In the genomic region with DNA sequence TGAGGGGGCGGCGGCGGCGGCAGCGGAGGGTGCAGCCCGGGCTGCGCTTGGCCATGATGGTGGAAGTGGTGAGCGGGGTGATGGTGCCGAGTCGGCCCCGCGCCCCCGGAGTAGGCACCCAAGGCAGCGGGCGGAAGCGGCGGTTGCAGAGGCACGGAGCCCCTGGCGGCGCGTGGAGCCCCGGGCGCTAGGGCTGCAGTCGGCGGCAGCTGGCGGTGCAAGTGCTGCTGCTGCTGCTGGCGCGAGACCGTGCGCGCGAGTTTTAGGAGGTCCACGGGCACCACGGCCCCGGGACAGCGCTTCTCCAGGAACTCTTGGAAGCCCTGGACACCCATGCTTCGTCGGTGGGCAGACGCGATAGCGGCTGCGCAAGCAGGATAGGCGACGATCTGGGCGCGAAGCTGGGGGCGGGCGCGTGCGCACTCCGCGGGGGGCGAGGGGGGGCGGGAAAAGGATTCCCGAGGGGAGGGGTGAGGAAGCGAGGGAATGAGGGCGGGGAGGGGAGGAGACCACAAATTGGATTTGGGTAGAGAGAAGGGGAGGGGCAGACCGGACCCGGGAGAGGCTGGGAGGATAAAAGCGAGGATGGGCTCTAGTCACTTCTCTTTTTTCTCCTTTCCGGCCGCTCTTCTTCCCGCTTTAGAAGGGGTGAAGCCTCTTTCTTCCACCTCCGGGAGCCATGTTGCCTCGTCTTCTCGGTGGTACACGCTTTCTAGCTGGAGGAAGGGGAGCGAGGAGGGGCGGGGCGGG, we compare ENCODE assay signal across 8 cellular contexts. TPM values are rescaled to one million over a fixed set of nuclear protein-coding genes. Genes with fewer than 3 reads are reported as not detected.
A peak's percentile ranks its signal among the peaks of the same experiment; 100 is the strongest.
DNase-seq lines count a peak whose midpoint lies in the region; ATAC-seq and TF ChIP-seq lines count a peak whose summit lies in the region.

A gene with protein sequence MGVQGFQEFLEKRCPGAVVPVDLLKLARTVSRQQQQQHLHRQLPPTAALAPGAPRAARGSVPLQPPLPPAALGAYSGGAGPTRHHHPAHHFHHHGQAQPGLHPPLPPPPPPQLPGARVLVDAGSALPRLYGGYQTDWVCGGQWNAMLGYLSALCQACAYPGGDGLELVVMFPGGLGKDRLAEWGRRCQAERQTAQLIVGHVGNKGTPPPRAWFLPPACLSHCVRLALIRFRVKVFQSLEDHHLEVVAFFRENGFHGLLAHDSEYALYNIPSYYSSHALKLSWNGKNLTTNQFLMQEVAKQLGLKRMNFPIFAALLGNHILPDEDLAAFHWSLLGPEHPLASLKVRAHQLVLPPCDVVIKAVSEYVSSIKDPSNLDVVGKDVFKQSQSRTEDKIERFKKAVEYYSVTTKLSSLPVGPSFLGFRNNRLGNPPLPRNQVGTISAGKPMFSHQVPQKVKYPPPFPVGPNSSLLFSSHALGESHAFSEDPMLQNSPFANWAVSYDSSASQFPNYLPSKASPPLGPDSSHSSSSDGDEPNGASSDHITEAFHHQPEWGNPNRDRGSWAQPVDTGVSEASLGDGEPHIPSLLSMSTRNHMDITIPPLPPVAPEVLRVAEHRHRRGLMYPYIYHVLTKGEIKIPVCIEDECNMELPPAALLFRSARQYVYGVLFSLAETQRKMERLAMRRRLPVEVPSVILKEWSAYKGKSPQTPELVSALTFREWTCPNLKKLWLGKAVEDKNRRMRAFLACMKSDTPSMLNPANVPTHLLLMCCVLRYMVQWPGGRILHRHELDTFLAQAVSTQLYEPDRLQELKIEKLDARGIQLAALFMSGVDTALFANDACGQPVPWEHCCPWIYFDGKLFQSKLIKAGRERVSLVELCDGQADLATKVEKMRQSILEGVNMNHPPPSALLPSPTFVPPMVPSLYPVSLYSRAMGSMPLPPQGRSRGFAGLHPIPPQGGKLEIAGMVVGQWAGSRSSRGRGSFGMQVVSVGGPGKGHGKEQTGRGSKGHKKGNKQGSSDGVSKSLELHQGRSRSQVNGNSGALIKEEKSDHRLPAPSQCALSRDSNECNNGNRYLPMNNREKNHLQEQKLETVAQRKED (minus strand): TSS at position 391 of the 750 bp plus-strand sequence. CDS start 56 bp downstream, at position 335.

- peak within 1 kb of the TSS; percentile 84 to 92 (median 86) for H3K4me3 Mint-ChIP-seq in CD4-positive, alpha-beta memory T cell

- ATAC-seq in GM19467 (IDR thresholded peaks at IDR 0.05; ENCODE audit: unreplicated experiment), result peak; percentile 30

- H3K9me2 ChIP-seq in OCI-LY1 (ENCODE audit: low read depth, low read length), result no peaks in the 10 kb centered on the region

- intact Hi-C loops in CD4-positive, alpha-beta memory T cell (cut with micrococcal nuclease), result loop anchor here (1.0 to 5.0 kb wide), 6 partner anchors 139 to 760 kb away; a partner anchor contains a TSS

- H3K27me3 Mint-ChIP-seq in CD4-positive, alpha-beta memory T cell, result no peaks in the 10 kb centered on the region

- H3K27ac ChIP-seq in CD4-positive, alpha-beta memory T cell (ENCODE audit: low read depth, low read length), result peak within 1 kb of the TSS; percentile 72
- H3K27ac ChIP-seq in OCI-LY1 (ENCODE audit: low read depth, low read length, poor library complexity, severe bottlenecking), result peak within 1 kb of the TSS; percentile 64

- peaks cover 31 to 47% (median 39%) of the 10 kb centered on the region in 4 donors for H3K4me1 Mint-ChIP-seq in CD4-positive, alpha-beta memory T cell

- H3K9me3 Mint-ChIP-seq in CD4-positive, alpha-beta memory T cell, result peaks cover 0 to 2% (median 0%) of the 10 kb centered on the region in 8 donors

- no peaks in the 10 kb centered on the region for H3K9me3 ChIP-seq in CD4-positive, alpha-beta memory T cell (ENCODE audit: control insufficient read depth in 1 of 2, low read length in 2 of 2)
- no peaks in the 10 kb centered on the region for H3K9me3 ChIP-seq in OCI-LY1 (ENCODE audit: low read length)
- H3K9me3 ChIP-seq in mononuclear cell (ENCODE audit: low read depth, low read length), result no peaks in the 10 kb centered on the region

- H3K4me3 ChIP-seq in CD4-positive, alpha-beta memory T cell (ENCODE audit: low read length in 2 of 2), result peak within 1 kb of the TSS; percentile 20 to 63
- H3K4me3 ChIP-seq in OCI-LY1 (ENCODE audit: low read depth, low read length, poor library complexity, severe bottlenecking), result peak within 1 kb of the TSS; percentile 87
- H3K4me3 ChIP-seq in mononuclear cell (ENCODE audit: low read length), result peak within 1 kb of the TSS; percentile 53

- H3K4me2 ChIP-seq in OCI-LY1 (ENCODE audit: low read length), result peak within 1 kb of the TSS; percentile 85

- POLR2A ChIA-PET in CD4-positive, alpha-beta memory T cell (lab: Charles Lee; ENCODE audit: partially characterized antibody), result interaction anchor here (0.5 to 4.5 kb wide), 12 partner anchors 9 to 1101 kb away, joined by 3 to 59 read pairs (median 3); a partner anchor contains a TSS

- CTCF ChIA-PET in CD4-positive, alpha-beta memory T cell (lab: Charles Lee; ENCODE audit: partially characterized antibody), result no interaction called here

- H3K27ac Mint-ChIP-seq in CD4-positive, alpha-beta memory T cell, result peak within 1 kb of the TSS; percentile 74 to 92 (median 89)

- H3K9ac ChIP-seq in OCI-LY1 (ENCODE audit: low read length), result peak within 1 kb of the TSS; percentile 98

- H3K79me2 ChIP-seq in OCI-LY1 (ENCODE audit: insufficient read depth, low read length), result peaks cover 41% of the 10 kb centered on the region

- H3K4me1 ChIP-seq in CD4-positive, alpha-beta memory T cell (ENCODE audit: insufficient read depth, low read length), result peaks cover 29% of the 10 kb centered on the region
- H3K4me1 ChIP-seq in OCI-LY1 (ENCODE audit: insufficient read depth, low read length, severe bottlenecking), result peaks cover 34% of the 10 kb centered on the region
- H3K4me1 ChIP-seq in mononuclear cell (ENCODE audit: insufficient read depth, low read length), result peaks cover 30% of the 10 kb centered on the region

- no peaks in the 10 kb centered on the region for H3K36me3 ChIP-seq in CD4-positive, alpha-beta memory T cell (ENCODE audit: insufficient read depth, low read length)
- H3K36me3 ChIP-seq in OCI-LY1 (ENCODE audit: insufficient read depth, low read length), result peaks cover 19% of the 10 kb centered on the region

- H3K36me3 Mint-ChIP-seq in CD4-positive, alpha-beta memory T cell, result peaks cover 0 to 14% of the 10 kb centered on the region in 2 donors

- no peaks in the 10 kb centered on the region for H3K27me3 ChIP-seq in CD4-positive, alpha-beta memory T cell (ENCODE audit: insufficient read depth, low read length)
- H3K27me3 ChIP-seq in OCI-LY1 (ENCODE audit: insufficient read depth, low read length) (no peaks in the 10 kb centered on the region), mononuclear cell (ENCODE audit: insufficient read depth, low read length) (no peaks in the 10 kb centered on the region)

- no peaks in the 10 kb centered on the region for H3F3A ChIP-seq in OCI-LY1 (ENCODE audit: insufficient read depth, low read length)

- no peak within 1 kb of the TSS for H2AFZ ChIP-seq in OCI-LY1 (ENCODE audit: low read length)

- DNase-seq in CD4-positive, alpha-beta memory T cell, result peak; percentile 62 to 66 (median 65)
- DNase-seq in HUDEP-2 (lab: John Stamatoyannopoulos, UW; ENCODE audit: unreplicated experiment in 76 of 76) (peak in 68 of 76 experiments; percentile 2 to 74 (median 52)), activated T-cell treated with anti-CD3 and anti-CD28 coated beads for 1 hour (ENCODE audit: low read depth) (peak; percentile 46), epidermal melanocyte (ENCODE audit: insufficient read length, low spot score) (peak; percentile 62)
- peak; percentile 7 to 33 for DNase-seq in stimulated activated CD8-positive, alpha-beta memory T cell treated with anti-CD3 and anti-CD28 coated beads, Interleukin-2, amount 100 ng/mL, for 1 hour (ENCODE audit: low read depth in 2 of 2)

- H4K20me1 ChIP-seq in OCI-LY1 (ENCODE audit: insufficient read depth, low read length), result no peaks in the 10 kb centered on the region

- no peak for TF ChIP-seq CTCF in OCI-LY1 (IDR thresholded peaks at IDR 0.05; ENCODE audit: low read length)

RNA-seq across cellular contexts. Expression of the gene that starts here (rescaled TPM):
- 10 to 100 TPM; 17.6 to 21.1 TPM for total RNA-seq in CD4-positive, alpha-beta memory T cell
- 1 to 10 TPM; 4.0 to 5.3 TPM for polyA plus RNA-seq in CD4-positive, alpha-beta memory T cell
- 5.1 TPM for total RNA-seq in mononuclear cell

Comparison
In these comparisons a context has a peak if more than half of its experiments do, and no peak if none do; other contexts are left out.
1. Peak in every context shown above with its lines: DNase-seq, ATAC-seq, H3K4me3 ChIP-seq and H3K27ac ChIP-seq.